Comparison of ENCODE assay signal across 26 cellular contexts in genomic region chr3:162385387-162385786, GRCh38.
"Had no signal": no experiment of that assay in that cellular context is flagged by ENCODE, and none has a peak within 500 bp of the region (broad histone marks: within the 10 kb centered on the region; RNA-seq: fewer than 3 reads in every experiment).

No MANE protein-coding gene starts in this region.

- H3K27me3 ChIP-seq: colonic mucosa, esophagus squamous epithelium, gastrocnemius medialis, heart right ventricle, left lung had no signal

- ATAC-seq: effector memory CD8-positive, alpha-beta T cell; esophagus mucosa; gastrocnemius medialis; heart right ventricle; left cardiac atrium; left lung; left ventricle myocardium superior; lower lobe of right lung; naive thymus-derived CD4-positive, alpha-beta T cell had no signal

- H3K9me3 ChIP-seq: colonic mucosa, esophagus squamous epithelium, gastrocnemius medialis, left lung, lower lobe of right lung had no signal

- FAIRE-seq: endometrium, islet of Langerhans, keratinocyte had no signal

- H3K4me3 ChIP-seq: colonic mucosa, esophagus squamous epithelium, gastrocnemius medialis, heart right ventricle, left lung, lower lobe of right lung had no signal

- DNase-seq: colonic mucosa; cortex of kidney; effector CD8-positive, alpha-beta T cell; effector memory CD8-positive, alpha-beta T cell; endodermal cell; erythroblast; esophagus squamous epithelium; foreskin fibroblast; foreskin melanocyte; gastrocnemius medialis; glutamatergic neuron; head of caudate nucleus; heart right ventricle; hippocampal formation; left cardiac atrium; left lung; left ventricle myocardium superior; lower lobe of right lung; mesendoderm; midbrain; naive thymus-derived CD4-positive, alpha-beta T cell had no signal

- H3K4me1 ChIP-seq: colonic mucosa, esophagus squamous epithelium, gastrocnemius medialis, heart right ventricle, left lung, lower lobe of right lung had no signal

- H3K36me3 ChIP-seq: colonic mucosa, esophagus squamous epithelium, gastrocnemius medialis, heart right ventricle, left lung, lower lobe of right lung had no signal

- H3K27ac ChIP-seq: colonic mucosa, epithelial cell of prostate, esophagus squamous epithelium, gastrocnemius medialis, heart right ventricle, left lung, lower lobe of right lung had no signal
